ENCODE assay signal across 1 cellular context in genomic region chr12:108720757-108721514, GRCh38.
TF ChIP-seq lines count a peak whose summit lies in the region.

No MANE protein-coding gene starts in this region.

TF ChIP-seq in SK-N-SH, 30 proteins besides CTCF, POLR2A, EP300 and RAD21 (continued from another document):
- TF ChIP-seq ZBTB33 (IDR thresholded peaks at IDR 0.05; ENCODE audit: borderline replicate concordance, low read depth) (no peak), GATA2 (CRISPR knock-in tag; IDR thresholded peaks at IDR 0.05) (peak; percentile 45; the same call in 1 of the 2 replicates)
